Comparison of ENCODE assay signal across 23 cellular contexts in the genomic region with DNA sequence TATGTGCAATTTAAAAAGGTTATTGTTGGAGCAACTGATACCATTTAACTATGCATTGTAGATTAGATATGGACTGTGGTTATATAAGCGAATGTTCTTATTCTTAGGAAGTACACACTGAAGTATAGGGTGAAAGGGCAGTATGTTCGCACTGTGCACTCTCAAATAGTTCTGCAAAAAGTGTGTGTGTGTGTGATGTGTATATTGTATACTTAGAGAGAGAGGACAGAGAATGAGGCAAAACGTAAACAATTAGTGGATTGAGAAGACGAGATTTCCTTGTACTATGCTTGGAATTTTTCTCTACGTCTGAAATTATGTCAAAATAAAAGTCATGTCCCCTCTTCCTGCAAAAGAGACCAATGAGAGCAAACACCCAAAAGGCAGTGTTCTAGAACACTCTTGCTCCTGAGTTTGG. TPM values are rescaled to one million over a fixed set of nuclear protein-coding genes. Genes with fewer than 3 reads are reported as not detected.
A peak's percentile ranks its signal among the peaks of the same experiment; 100 is the strongest.
DNase-seq lines count a peak whose midpoint lies in the region; ATAC-seq and TF ChIP-seq lines count a peak whose summit lies in the region.
"Had no signal": no experiment of that assay in that cellular context is flagged by ENCODE, and none has a peak within 500 bp of the region (broad histone marks: within the 10 kb centered on the region; RNA-seq: fewer than 3 reads in every experiment).

No MANE protein-coding gene starts in this region.

- H3K9ac ChIP-seq in duodenal mucosa (ENCODE audit: low read depth in 1 of 2, low read length in 2 of 2) (peak overlapping the region; percentile 5 to 28), mesenchymal stem cell (ENCODE audit: low read length) (no peak overlapping the region)

- H3K36me3 ChIP-seq in Peyer's patch (no peaks in the 10 kb centered on the region), duodenal mucosa (ENCODE audit: control insufficient read depth in 1 of 2, insufficient read depth in 2 of 2, low read length in 2 of 2) (no peaks in the 10 kb centered on the region), mesenchymal stem cell (ENCODE audit: control insufficient read depth in 1 of 2, insufficient read depth in 2 of 2, low read depth in 1 of 2, low read length in 2 of 2) (no peaks in the 10 kb centered on the region)

- no peaks in the 10 kb centered on the region for H3K27me3 ChIP-seq in AG04450 (ENCODE audit: control insufficient read depth, insufficient read depth, low read length)
- no peaks in the 10 kb centered on the region for H3K27me3 ChIP-seq in Peyer's patch
- H3K27me3 ChIP-seq in duodenal mucosa (ENCODE audit: control insufficient read depth in 1 of 2, insufficient read depth in 2 of 2, low read length in 2 of 2): no peaks in the 10 kb centered on the region
- H3K27me3 ChIP-seq in mesenchymal stem cell (ENCODE audit: control insufficient read depth in 1 of 2, insufficient read depth in 1 of 2, low read length in 2 of 2): no peaks in the 10 kb centered on the region
- H3K27me3 ChIP-seq: dorsolateral prefrontal cortex, foreskin keratinocyte had no signal

- TF ChIP-seq CTCF in AG04450 (IDR thresholded peaks at IDR 0.05; ENCODE audit: low read depth, low read length) (no peak), Peyer's patch (IDR thresholded peaks at IDR 0.05) (no peak)

- peak overlapping the region; percentile 54 for H4K91ac ChIP-seq in mesenchymal stem cell (ENCODE audit: low read length)

- H3K9me3 ChIP-seq in AG04450 (ENCODE audit: control insufficient read depth, insufficient read depth, low read length): no peaks in the 10 kb centered on the region
- H3K9me3 ChIP-seq in Peyer's patch: no peaks in the 10 kb centered on the region
- H3K9me3 ChIP-seq in duodenal mucosa (ENCODE audit: control insufficient read depth in 1 of 2, low read length in 2 of 2): no peaks in the 10 kb centered on the region
- no peaks in the 10 kb centered on the region for H3K9me3 ChIP-seq in mesenchymal stem cell (ENCODE audit: control insufficient read depth, low read length)

- no peak for TF ChIP-seq POLR2A in Peyer's patch (IDR thresholded peaks at IDR 0.05)

- H3K23ac ChIP-seq in mesenchymal stem cell (ENCODE audit: low read length in 2 of 2): no peak overlapping the region

- H3K4me3 ChIP-seq in AG04450 (ENCODE audit: low read depth, low read length) (no peak overlapping the region), Peyer's patch (no peak overlapping the region), duodenal mucosa (ENCODE audit: low read depth in 1 of 2, low read length in 2 of 2) (no peak overlapping the region), mesenchymal stem cell (ENCODE audit: insufficient read depth in 1 of 2, low read depth in 1 of 2, low read length in 2 of 2) (no peak overlapping the region)
- H3K4me3 ChIP-seq: dorsolateral prefrontal cortex, GM23338, SK-N-MC had no signal

- H3K4me1 ChIP-seq in Peyer's patch: peaks cover 0 to 35% (median 2%) of the 10 kb centered on the region in 4 donors
- peaks cover 56 to 60% of the 10 kb centered on the region in 2 donors for H3K4me1 ChIP-seq in duodenal mucosa (ENCODE audit: control insufficient read depth in 1 of 2, insufficient read depth in 2 of 2, low read length in 2 of 2)
- H3K4me1 ChIP-seq in mesenchymal stem cell (ENCODE audit: control insufficient read depth, insufficient read depth, low read depth, low read length): peaks cover 19% of the 10 kb centered on the region
- H3K4me1 ChIP-seq: foreskin keratinocyte had no signal

- no peak overlapping the region for H2AFZ ChIP-seq in mesenchymal stem cell (ENCODE audit: low read depth, low read length)
- H2AFZ ChIP-seq: GM23338 had no signal

- POLR2A ChIA-PET in AG04450 (lab: Yijun Ruan, JAX): interaction anchor here (1.0 to 4.1 kb wide), 4 partner anchors 23 to 244 kb away, joined by 4 to 19 read pairs (median 8); partner anchors contain the start of genes LSM3 and XPC

- peak overlapping the region; percentile 88 for H2AK5ac ChIP-seq in mesenchymal stem cell (ENCODE audit: low read length, severe bottlenecking)

- H4K8ac ChIP-seq in mesenchymal stem cell (ENCODE audit: low read length): no peak overlapping the region

- H3K27ac ChIP-seq in AG04450 (ENCODE audit: low read depth, low read length) (peak overlapping the region; percentile 77), Peyer's patch (peak overlapping the region in 3 of 4 donors; percentile 62 to 86 (median 84)), duodenal mucosa (ENCODE audit: low read depth, low read length) (peak overlapping the region; percentile 47), mesenchymal stem cell (ENCODE audit: low read length, poor library complexity, severe bottlenecking) (peak overlapping the region; percentile 92)
- H3K27ac ChIP-seq: dorsolateral prefrontal cortex, foreskin keratinocyte, RWPE1, SK-N-MC had no signal

- peak overlapping the region in 1 of 2 experiments; percentile 42 for H3K4ac ChIP-seq in mesenchymal stem cell (ENCODE audit: low read depth in 1 of 2, low read length in 2 of 2)

- peak overlapping the region in 1 of 2 experiments; percentile 33 for H2BK12ac ChIP-seq in mesenchymal stem cell (ENCODE audit: low read length in 2 of 2)

- peak overlapping the region; percentile 68 to 76 for H3K18ac ChIP-seq in mesenchymal stem cell (ENCODE audit: low read depth in 1 of 2, low read length in 2 of 2)

- no peak overlapping the region for H2BK15ac ChIP-seq in mesenchymal stem cell (ENCODE audit: low read depth, poor library complexity, severe bottlenecking)

- no peak overlapping the region for H3K14ac ChIP-seq in mesenchymal stem cell (ENCODE audit: low read length in 2 of 2)

- no peak overlapping the region for H3K4me2 ChIP-seq in mesenchymal stem cell (ENCODE audit: low read length, poor library complexity, severe bottlenecking)
- H3K4me2 ChIP-seq: GM23338 had no signal

- no peaks in the 10 kb centered on the region for H3K79me1 ChIP-seq in mesenchymal stem cell (replicated peaks; ENCODE audit: low read length, poor library complexity, severe bottlenecking)

- CTCF ChIA-PET in AG04450 (lab: Charles Lee): interaction anchor here (1.0 to 4.6 kb wide), 2 partner anchors 52 to 252 kb away, joined by 3 to 20 read pairs; no protein-coding TSS in a partner anchor

- no peak overlapping the region for H2BK5ac ChIP-seq in mesenchymal stem cell (ENCODE audit: low read depth, low read length, poor library complexity, severe bottlenecking)

- H2BK120ac ChIP-seq in mesenchymal stem cell (ENCODE audit: low read depth, low read length): no peak overlapping the region

- DNase-seq in AG04450 (ENCODE audit: low read depth, low spot score) (peak; percentile 57), Peyer's patch (no peak), mesenchymal stem cell (peak; percentile 79), NCI-H2081 (lab: John Stamatoyannopoulos, UW) (no peak), amygdala (lab: John Stamatoyannopoulos, UW) (no peak)
- DNase-seq: 8988T; activated CD8-positive, alpha-beta T cell treated with anti-CD3 and anti-CD28 coated beads for 36 hours; dorsolateral prefrontal cortex; foreskin keratinocyte; naive thymus-derived CD8-positive, alpha-beta T cell; NCI-H1092 treated with DMSO at 0.1 percent for 48 hours; NCI-H1930; NCI-H69; stimulated activated CD8-positive, alpha-beta memory T cell treated with anti-CD3 and anti-CD28 coated beads, Interleukin-4, amount 100 ng/mL, for 48 hours; stimulated activated naive CD8-positive, alpha-beta T cell treated with anti-CD3 and anti-CD28 coated beads, Interleukin-15, amount 100 ng/mL, for 72 hours; T-helper 17 cell had no signal

- 0% methylated on average over 4 of the region's 5 CpGs for WGBS in mesenchymal stem cell

- ATAC-seq in GM18517 (IDR thresholded peaks at IDR 0.05; ENCODE audit: unreplicated experiment): no peak
- no peak for ATAC-seq in HG02642 (IDR thresholded peaks at IDR 0.05; ENCODE audit: poor library complexity, unreplicated experiment)
- ATAC-seq: activated CD8-positive, alpha-beta T cell treated with anti-CD3 and anti-CD28 coated beads for 36 hours; activated naive CD4-positive, alpha-beta T cell treated with anti-CD3 and anti-CD28 coated beads, Interleukin-2, amount 50 U/mL, for 72 hours; foreskin keratinocyte; GM23338; naive thymus-derived CD8-positive, alpha-beta T cell; stimulated activated naive CD8-positive, alpha-beta T cell treated with anti-CD3 and anti-CD28 coated beads, Interleukin-15, amount 100 ng/mL, for 72 hours; T-helper 17 cell had no signal

RNA-seq across cellular contexts. Expression of gene LSM3, which starts 30.4 kb away (rescaled TPM):
- polyA plus RNA-seq in AG04450 (2011; rRNA removed): 7.4 and 11.9 TPM in 2 replicates
- polyA minus RNA-seq in AG04450 (2011; rRNA and poly(A)+ RNA removed): 1.4 and 2.3 TPM in 2 replicates
- total RNA-seq in Peyer's patch: 10 to 100 TPM in 1 of 4 donors, 1 to 10 TPM in 3; 4.6 to 10.7 (median 7.0) TPM
- polyA plus RNA-seq in mesenchymal stem cell (2013, experiment 1 of 2): 14.3 TPM
- 14.7 TPM for polyA plus RNA-seq in mesenchymal stem cell (2013, experiment 2 of 2)

RNA-seq across cellular contexts. Expression of gene XPC, which starts 30.6 kb away (rescaled TPM):
- 38.4 and 39.0 TPM in 2 replicates for polyA plus RNA-seq in AG04450 (2011; rRNA removed)
- polyA minus RNA-seq in AG04450 (2011; rRNA and poly(A)+ RNA removed): 47.3 and 50.0 TPM in 2 replicates
- total RNA-seq in Peyer's patch: 10 to 100 TPM; 46.1 to 88.3 (median 78.6) TPM
- 16.7 TPM for polyA plus RNA-seq in mesenchymal stem cell (2013, experiment 1 of 2)
- 16.5 TPM for polyA plus RNA-seq in mesenchymal stem cell (2013, experiment 2 of 2)

Comparison
In these comparisons a context has a peak if more than half of its experiments do, and no peak if none do; other contexts are left out.
1. DNase-seq: peak in AG04450 (single experiment) and mesenchymal stem cell (single experiment); none in Peyer's patch (0 of 3), NCI-H2081 (0 of 2) and amygdala (0 of 56).
2. Peak in every context shown above with its lines, with median percentiles within 50 percentile points of each other: H3K27ac ChIP-seq.